ENCODE assay signal across 30 cellular contexts in genomic region chr20:52794853-52795252, GRCh38.
"Had no signal": no experiment of that assay in that cellular context is flagged by ENCODE, and none has a peak within 500 bp of the region (broad histone marks: within the 10 kb centered on the region; RNA-seq: fewer than 3 reads in every experiment).

No MANE protein-coding gene starts in this region.

- H3K27ac ChIP-seq: left ventricle myocardium inferior, neural progenitor cell, neutrophil, ovary, prostate gland, skin epidermis, spleen, suprapubic skin, thoracic aorta, tibial artery, upper lobe of right lung had no signal

- H3K4me1 Mint-ChIP-seq: immature natural killer cell; mesothelial cell of epicardium; naive B cell; natural killer cell; neural progenitor cell; stimulated activated effector memory CD8-positive, alpha-beta T cell treated with anti-CD3 and anti-CD28 coated beads, Interleukin-12 subunit alpha, Interleukin-12 subunit beta, amount 100 ng/mL, for 72 hours had no signal

- H3K27me3 ChIP-seq: neural progenitor cell, neutrophil, ovary, spleen, suprapubic skin, tibial artery, upper lobe of right lung had no signal

- H3K9me3 ChIP-seq: left ventricle myocardium inferior, neutrophil, ovary, prostate gland, spleen, suprapubic skin, thoracic aorta, tibial artery, upper lobe of right lung had no signal

- H3K27ac Mint-ChIP-seq: immature natural killer cell; mesothelial cell of epicardium; naive B cell; natural killer cell; neural progenitor cell; stimulated activated effector memory CD8-positive, alpha-beta T cell treated with anti-CD3 and anti-CD28 coated beads, Interleukin-12 subunit alpha, Interleukin-12 subunit beta, amount 100 ng/mL, for 72 hours; stimulated activated naive CD8-positive, alpha-beta T cell treated with anti-CD3 and anti-CD28 coated beads, Interleukin-15, Interleukin-2, amounts not matched to agents 100 ng/mL and 50 ng/mL, for 24 hours had no signal

- H3K27me3 Mint-ChIP-seq: stimulated activated naive CD8-positive, alpha-beta T cell treated with anti-CD3 and anti-CD28 coated beads, Interleukin-15, Interleukin-2, amounts not matched to agents 100 ng/mL and 50 ng/mL, for 24 hours had no signal

- ATAC-seq: natural killer cell; right cardiac atrium; sciatic nerve; stimulated activated effector memory CD8-positive, alpha-beta T cell treated with anti-CD3 and anti-CD28 coated beads, Interleukin-12 subunit alpha, Interleukin-12 subunit beta, amount 100 ng/mL, for 72 hours; upper lobe of right lung had no signal

- DNase-seq: hippocampal formation; immature natural killer cell; left ventricle myocardium inferior; mesendoderm; naive B cell; natural killer cell; nephron progenitor cell; ovary; posterior cingulate gyrus; retina; right cardiac atrium; spleen; stimulated activated CD4-positive, alpha-beta T cell treated with anti-CD3 and anti-CD28 coated beads, Interleukin-4, amount 100 ng/mL, for 24 hours; stimulated activated naive CD4-positive, alpha-beta T cell; tibial artery; trophoblast cell; upper lobe of right lung had no signal

- H3K36me3 Mint-ChIP-seq: immature natural killer cell; mesothelial cell of epicardium; naive B cell; natural killer cell; neural progenitor cell; stimulated activated effector memory CD8-positive, alpha-beta T cell treated with anti-CD3 and anti-CD28 coated beads, Interleukin-12 subunit alpha, Interleukin-12 subunit beta, amount 100 ng/mL, for 72 hours had no signal

- FAIRE-seq: islet of Langerhans, urothelium cell line had no signal

- H3K4me3 ChIP-seq: left ventricle myocardium inferior, lung, neural progenitor cell, ovary, prostate gland, skin epidermis, spleen, suprapubic skin, thoracic aorta, tibial artery, upper lobe of right lung had no signal

- H3K36me3 ChIP-seq: left ventricle myocardium inferior, neural progenitor cell, neutrophil, ovary, prostate gland, spleen, suprapubic skin, thoracic aorta, tibial artery, upper lobe of right lung had no signal

- H3K4me3 Mint-ChIP-seq: immature natural killer cell; mesothelial cell of epicardium; naive B cell; natural killer cell; nephron progenitor cell; neural progenitor cell; stimulated activated effector memory CD8-positive, alpha-beta T cell treated with anti-CD3 and anti-CD28 coated beads, Interleukin-12 subunit alpha, Interleukin-12 subunit beta, amount 100 ng/mL, for 72 hours; stimulated activated naive CD8-positive, alpha-beta T cell treated with anti-CD3 and anti-CD28 coated beads, Interleukin-15, Interleukin-2, amounts not matched to agents 100 ng/mL and 50 ng/mL, for 24 hours had no signal

- H3K9me3 Mint-ChIP-seq: mesothelial cell of epicardium; natural killer cell; nephron progenitor cell; neural progenitor cell; stimulated activated effector memory CD8-positive, alpha-beta T cell treated with anti-CD3 and anti-CD28 coated beads, Interleukin-12 subunit alpha, Interleukin-12 subunit beta, amount 100 ng/mL, for 72 hours; stimulated activated naive CD8-positive, alpha-beta T cell treated with anti-CD3 and anti-CD28 coated beads, Interleukin-15, Interleukin-2, amounts not matched to agents 100 ng/mL and 50 ng/mL, for 24 hours had no signal

- H3K4me1 ChIP-seq: left ventricle myocardium inferior, neural progenitor cell, spleen, suprapubic skin, tibial artery, upper lobe of right lung had no signal
